ENCODE assay signal across 1 cellular context in genomic region chr2:236765475-236765874, GRCh38.
TF ChIP-seq lines count a peak whose summit lies in the region.

No MANE protein-coding gene starts in this region.

TF ChIP-seq in GM23338, 12 proteins besides CTCF, POLR2A, EP300 and RAD21 (continued from another document):
- TF ChIP-seq ZNF462 (CRISPR knock-in tag; IDR thresholded peaks at IDR 0.05): no peak
- no peak for TF ChIP-seq STAT1 (IDR thresholded peaks at IDR 0.05; ENCODE audit: unreplicated experiment)
- no peak for TF ChIP-seq POLR2AphosphoS5 (IDR thresholded peaks at IDR 0.05; ENCODE audit: low read depth)
TF ChIP-seq in GM23338: peak in this region for 0.
